ENCODE assay signal across 1 cellular context in genomic region chr16:89623511-89624232, GRCh38.
TF ChIP-seq lines count a peak whose summit lies in the region.

No MANE protein-coding gene starts in this region.

TF ChIP-seq in WTC11, 78 proteins besides CTCF, POLR2A, EP300 and RAD21 (continued from another document):
- peak; percentile 57; the same call in 1 of the 2 replicates for TF ChIP-seq MAX (CRISPR knock-in tag; IDR thresholded peaks at IDR 0.05)
